8 cellular contexts compared by ENCODE assay signal in the genomic region with DNA sequence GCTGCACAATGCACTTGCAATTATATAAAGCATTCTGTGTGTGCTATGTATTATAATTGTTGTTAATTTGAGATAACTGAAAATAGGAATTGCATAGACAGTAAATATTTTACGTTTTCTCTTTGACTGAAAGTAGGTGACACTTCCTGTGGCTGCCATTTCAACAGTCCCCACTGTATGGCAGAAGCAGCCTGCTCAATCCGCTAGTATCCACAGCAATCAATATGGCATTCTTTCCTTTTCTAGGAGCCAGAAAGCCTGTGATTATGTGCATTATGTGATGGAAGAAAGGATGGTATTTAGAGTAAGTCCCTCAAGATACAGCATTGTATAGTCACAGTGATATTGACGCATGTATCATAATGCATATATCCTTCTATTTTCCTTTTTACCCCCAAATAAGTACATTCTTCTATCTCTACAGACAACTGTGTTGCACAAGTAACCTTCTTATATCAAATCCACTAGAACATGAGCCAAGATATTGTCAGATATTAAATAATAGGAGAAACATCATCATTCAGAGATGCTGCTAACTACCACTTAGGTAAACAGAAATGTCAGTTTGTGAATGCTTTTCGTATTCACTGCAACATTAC. TPM values are rescaled to one million over a fixed set of nuclear protein-coding genes. Genes with fewer than 3 reads are reported as not detected.
DNase-seq lines count a peak whose midpoint lies in the region; ATAC-seq and TF ChIP-seq lines count a peak whose summit lies in the region.

No MANE protein-coding gene starts in this region.

- ATAC-seq in HG03521 (IDR thresholded peaks at IDR 0.05; ENCODE audit: unreplicated experiment) (no peak), GM21367 (IDR thresholded peaks at IDR 0.05; ENCODE audit: unreplicated experiment) (no peak)

- H2AFZ ChIP-seq in mammary epithelial cell (ENCODE audit: low read depth, low read length) (no peak overlapping the region), trophoblast cell (ENCODE audit: insufficient read depth, low read length, poor library complexity) (no peak overlapping the region)

- H3K23ac ChIP-seq in trophoblast cell (ENCODE audit: low read length): no peak overlapping the region

- no peak overlapping the region for H2BK12ac ChIP-seq in trophoblast cell (ENCODE audit: low read length)

- no peaks in the 10 kb centered on the region for H3K36me3 ChIP-seq in mammary epithelial cell (ENCODE audit: insufficient read depth, low read length)
- no peaks in the 10 kb centered on the region for H3K36me3 ChIP-seq in trophoblast cell (ENCODE audit: control insufficient read depth in 1 of 2, insufficient read depth in 2 of 2, low read length in 2 of 2)

- H2BK5ac ChIP-seq in trophoblast cell (ENCODE audit: low read depth, low read length, poor library complexity): no peak overlapping the region

- H2BK120ac ChIP-seq in trophoblast cell (ENCODE audit: insufficient read depth, low read length, poor library complexity): no peak overlapping the region

- whole genome bisulfite sequencing in mammary epithelial cell (ENCODE audit: low coverage, missing lambda C conversion rate): 35% methylated on average over 4 of the region's 4 CpGs
- no CpG with 5 or more reads among the region's 4 CpGs for WGBS in trophoblast cell (ENCODE audit: extremely low coverage, insufficient coverage, insufficient read length)

- no peak overlapping the region for H4K8ac ChIP-seq in trophoblast cell (ENCODE audit: low read depth, low read length)

- H3K27me3 ChIP-seq in mammary epithelial cell (ENCODE audit: insufficient read depth, low read length) (peaks cover 3% of the 10 kb centered on the region), trophoblast cell (ENCODE audit: insufficient read depth, low read length) (no peaks in the 10 kb centered on the region)

- in situ Hi-C loops in mammary epithelial cell (cut with MboI; ENCODE audit: low sequenced_read_pairs in 2 of 2): loop anchor here (10.0 to 25.0 kb wide), 3 partner anchors 334 to 536 kb away; a partner anchor contains a TSS

- DNase-seq in DMS 273 (lab: John Stamatoyannopoulos, UW; ENCODE audit: unreplicated experiment) (peak; percentile 54), DMS 273 treated with DMSO at 0.1 percent for 48 hours (lab: John Stamatoyannopoulos, UW) (no peak), NCI-H146 treated with DMSO at 0.1 percent for 48 hours (lab: John Stamatoyannopoulos, UW; ENCODE audit: unreplicated experiment) (peak; percentile 44), mammary epithelial cell (peak; percentile 18), mucosa of gallbladder (ENCODE audit: low spot score) (peak; percentile 44), trophoblast cell (no peak)

- no peaks in the 10 kb centered on the region for H3K79me2 ChIP-seq in mammary epithelial cell (ENCODE audit: insufficient read depth, low read length)
- peaks cover 1% of the 10 kb centered on the region for H3K79me2 ChIP-seq in trophoblast cell (ENCODE audit: control insufficient read depth, insufficient read depth, low read length, poor library complexity)

- no TSS peak for BruUV-seq in mammary epithelial cell (replicated peaks; lab: Mats Ljungman, UMichigan)

- CTCF ChIA-PET in mammary epithelial cell (lab: Charles Lee; ENCODE audit: low non-redundant PET): interaction anchor here (0.9 kb wide), 1 partner anchor 370 kb away, joined by 5 read pairs; no protein-coding TSS in a partner anchor

- H4K20me1 ChIP-seq in mammary epithelial cell (ENCODE audit: insufficient read depth, low read length): no peaks in the 10 kb centered on the region

- no peak overlapping the region for H3K18ac ChIP-seq in trophoblast cell (ENCODE audit: low read length)

- H3K4me2 ChIP-seq in mammary epithelial cell (ENCODE audit: insufficient read depth, low read depth, low read length): no peak overlapping the region
- no peak overlapping the region for H3K4me2 ChIP-seq in trophoblast cell (ENCODE audit: low read length)

- H3K9ac ChIP-seq in mammary epithelial cell (ENCODE audit: insufficient read depth, low read length) (no peak overlapping the region), trophoblast cell (ENCODE audit: low read length) (no peak overlapping the region)

- no peak overlapping the region for H3K14ac ChIP-seq in trophoblast cell (ENCODE audit: low read length)

- no peaks in the 10 kb centered on the region for H3K79me1 ChIP-seq in trophoblast cell (ENCODE audit: low read length)

- no peak overlapping the region for H3K4ac ChIP-seq in trophoblast cell (ENCODE audit: low read depth, low read length)

- dilution Hi-C loops in mammary epithelial cell (cut with HindIII; ENCODE audit: low sequenced_read_pairs): loop anchor here (25.0 kb wide), 2 partner anchors 234 to 334 kb away; a partner anchor contains a TSS

- H4K12ac ChIP-seq in trophoblast cell (ENCODE audit: low read depth, low read length): no peak overlapping the region

- peaks cover 9% of the 10 kb centered on the region for H3K4me1 ChIP-seq in mammary epithelial cell (ENCODE audit: insufficient read depth, low read length)
- H3K4me1 ChIP-seq in trophoblast cell (ENCODE audit: control insufficient read depth in 1 of 2, insufficient read depth in 2 of 2, low read length in 2 of 2): peaks cover 2% of the 10 kb centered on the region in 2 experiments

- intact Hi-C loops in mammary epithelial cell (cut with micrococcal nuclease): loop anchor here (1.0 kb wide), 1 partner anchor 491 kb away; no protein-coding TSS in a partner anchor

- H3K4me3 ChIP-seq in mammary epithelial cell (replicated peaks in 1 of 3; ENCODE audit: insufficient read depth in 1 of 3, low read depth in 2 of 3, low read length in 3 of 3) (no peak overlapping the region), trophoblast cell (ENCODE audit: low read depth, low read length) (no peak overlapping the region)

- no peaks in the 10 kb centered on the region for H3K9me3 ChIP-seq in mammary epithelial cell (replicated peaks; ENCODE audit: insufficient read depth, low read length)
- H3K9me3 ChIP-seq in trophoblast cell (ENCODE audit: insufficient read depth, low read depth, low read length): no peaks in the 10 kb centered on the region

- no peak overlapping the region for H2AK5ac ChIP-seq in trophoblast cell (ENCODE audit: low read length)

- H3K27ac ChIP-seq in mammary epithelial cell (ENCODE audit: insufficient read depth, low read depth, low read length) (no peak overlapping the region), trophoblast cell (ENCODE audit: low read depth, low read length) (no peak overlapping the region)

- peak; percentile 88 to 89 for TF ChIP-seq CTCF in mammary epithelial cell (conservative IDR thresholded peaks at IDR 0.05 in 1 of 2, IDR thresholded peaks at IDR 0.05 in 1 of 2; ENCODE audit: extremely low read depth in 1 of 2, insufficient read depth in 1 of 2, low read depth in 1 of 2, low read length in 2 of 2)

- no peak overlapping the region for H4K91ac ChIP-seq in trophoblast cell (ENCODE audit: low read depth, low read length)

RNA-seq across cellular contexts. Expression of a gene that starts 59.7 kb away (rescaled TPM):
- total RNA-seq in mammary epithelial cell (not detected), mucosa of gallbladder (0.23 TPM)
- not detected for polyA plus RNA-seq in mammary epithelial cell
- not detected for polyA minus RNA-seq in mammary epithelial cell
- polyA plus RNA-seq in trophoblast cell (2013): not detected in 2 replicates

Comparison
In these comparisons a context has a peak if more than half of its experiments do, and no peak if none do; other contexts are left out.
1. DNase-seq: peak in DMS 273 (single experiment), NCI-H146 treated with DMSO at 0.1 percent for 48 hours (single experiment), mammary epithelial cell (single experiment) and mucosa of gallbladder (single experiment); none in DMS 273 treated with DMSO at 0.1 percent for 48 hours (single experiment) and trophoblast cell (0 of 2).